ENCODE assay signal across 16 cellular contexts in genomic region chr14:96507723-96508122, GRCh38.
"Had no signal": no experiment of that assay in that cellular context is flagged by ENCODE, and none has a peak within 500 bp of the region (broad histone marks: within the 10 kb centered on the region; RNA-seq: fewer than 3 reads in every experiment).

No MANE protein-coding gene starts in this region.

- DNase-seq: activated effector memory CD4-positive, alpha-beta T cell treated with anti-CD3 and anti-CD28 coated beads, Interleukin-2, amount 50 U/mL, for 16 hours; activated naive CD8-positive, alpha-beta T cell treated with anti-CD3 and anti-CD28 coated beads, Interleukin-2, amount 10 ng/mL, durations not matched to agents 7 days and 5 days; aorta; colonic mucosa; effector CD4-positive, alpha-beta T cell; foreskin keratinocyte; heart left ventricle; left lung; mesenchymal stem cell; posterior cingulate gyrus; stimulated activated CD4-positive, alpha-beta T cell treated with anti-CD3 and anti-CD28 coated beads, Interleukin-4, amount 100 ng/mL, for 4 hours; T1000; thyroid gland had no signal

- H3K4me3 Mint-ChIP-seq: activated naive CD8-positive, alpha-beta T cell treated with anti-CD3 and anti-CD28 coated beads, Interleukin-2, amount 10 ng/mL, durations not matched to agents 7 days and 5 days had no signal

- H3K4me3 ChIP-seq: colonic mucosa, heart left ventricle, left lung, skin epidermis, thyroid gland, vagina had no signal

- ATAC-seq: foreskin keratinocyte, heart left ventricle, left lung had no signal

- H3K4me1 ChIP-seq: foreskin keratinocyte had no signal

- H3K9me3 ChIP-seq: colonic mucosa, left lung, neutrophil, thyroid gland, vagina had no signal

- H3K27ac Mint-ChIP-seq: activated naive CD8-positive, alpha-beta T cell treated with anti-CD3 and anti-CD28 coated beads, Interleukin-2, amount 10 ng/mL, durations not matched to agents 7 days and 5 days had no signal

- H3K9me3 Mint-ChIP-seq: activated naive CD8-positive, alpha-beta T cell treated with anti-CD3 and anti-CD28 coated beads, Interleukin-2, amount 10 ng/mL, durations not matched to agents 7 days and 5 days had no signal

- H3K36me3 ChIP-seq: colonic mucosa, heart left ventricle, left lung, neutrophil, thyroid gland, vagina had no signal

- H3K27me3 Mint-ChIP-seq: activated naive CD8-positive, alpha-beta T cell treated with anti-CD3 and anti-CD28 coated beads, Interleukin-2, amount 10 ng/mL, durations not matched to agents 7 days and 5 days had no signal

- H3K27ac ChIP-seq: colonic mucosa, foreskin keratinocyte, left lung, neutrophil, skin epidermis, thyroid gland, vagina had no signal

- H3K27me3 ChIP-seq: colonic mucosa, foreskin keratinocyte, heart left ventricle, left lung, neutrophil, thyroid gland, vagina had no signal
